12 cellular contexts compared by ENCODE assay signal in the genomic region with DNA sequence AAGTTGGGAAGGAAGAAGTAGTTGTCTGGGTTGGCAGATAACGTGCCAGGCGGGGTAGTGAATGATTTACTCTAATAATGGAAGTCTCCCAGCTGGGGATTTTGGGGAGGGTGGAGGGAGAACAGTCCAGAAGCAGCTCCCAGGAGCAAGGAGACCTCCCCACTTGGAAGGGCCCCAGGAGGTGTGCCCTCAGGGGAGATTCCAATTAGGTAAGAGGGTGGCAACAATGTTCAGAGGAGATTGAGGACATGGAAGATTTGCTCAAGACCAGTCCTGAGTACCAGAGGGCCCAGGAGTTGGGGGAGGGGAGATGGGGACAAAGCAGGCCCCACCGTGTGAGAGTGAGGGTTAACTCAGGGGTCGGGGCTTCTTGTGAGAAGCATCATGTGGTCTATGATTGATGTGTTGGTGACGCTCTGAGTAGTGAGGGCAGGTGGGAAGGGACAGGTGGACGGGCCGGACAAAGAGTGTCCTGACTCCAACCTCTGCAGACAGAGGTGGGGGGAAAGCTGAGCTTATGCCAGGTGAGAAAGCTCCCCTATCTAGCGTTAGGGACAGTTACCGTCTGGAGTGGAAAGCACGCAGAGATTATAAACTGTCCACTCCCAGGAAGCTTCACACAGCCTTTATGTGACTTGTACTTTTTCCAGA. TPM values are rescaled to one million over a fixed set of nuclear protein-coding genes. Genes with fewer than 3 reads are reported as not detected.
DNase-seq lines count a peak whose midpoint lies in the region; ATAC-seq and TF ChIP-seq lines count a peak whose summit lies in the region.
"Had no signal": no experiment of that assay in that cellular context is flagged by ENCODE, and none has a peak within 500 bp of the region (broad histone marks: within the 10 kb centered on the region; RNA-seq: fewer than 3 reads in every experiment).

No MANE protein-coding gene starts in this region.

- no peak overlapping the region for H3K4me3 ChIP-seq in BLaER1
- H3K4me3 ChIP-seq in endocrine pancreas (ENCODE audit: control insufficient read depth, insufficient read depth, low read length) = peak overlapping the region; percentile 19
- no peak overlapping the region for H3K4me3 ChIP-seq in uterus

- peaks cover 3% of the 10 kb centered on the region for H3K36me3 Mint-ChIP-seq in nephron (ENCODE audit: low read depth)

- H3K27ac ChIP-seq in BLaER1 = peak overlapping the region; percentile 18; the same call in 1 of the 2 replicates
- H3K27ac ChIP-seq in uterus = no peak overlapping the region

- no peak for TF ChIP-seq POLR2A in uterus (IDR thresholded peaks at IDR 0.05)

- no peaks in the 10 kb centered on the region for H3K9me3 Mint-ChIP-seq in nephron
- H3K9me3 Mint-ChIP-seq: T-helper 1 cell treated with Interleukin-12 subunit alpha and Interleukin-12 subunit beta and Interleukin-4 antibody, amounts not matched to agents 30 μg/mL and 1 μg/mL, for 36 hours had no signal

- TF ChIP-seq CTCF in nephron (IDR thresholded peaks at IDR 0.05; ENCODE audit: unreplicated experiment in 3 of 3) (no peak), uterus (IDR thresholded peaks at IDR 0.05) (no peak), GM20000 (IDR thresholded peaks at IDR 0.05; ENCODE audit: extremely low read depth, missing control alignments) (no peak)

- H3K4me3 Mint-ChIP-seq in nephron = peak overlapping the region; percentile 52 to 89 (median 79)
- H3K4me3 Mint-ChIP-seq: T-helper 1 cell treated with Interleukin-12 subunit alpha and Interleukin-12 subunit beta and Interleukin-4 antibody, amounts not matched to agents 30 μg/mL and 1 μg/mL, for 36 hours had no signal

- H3K9ac ChIP-seq in BLaER1 = 0 out of 2 replicates have a peak overlapping the region, but pooled peaks have one; percentile 1
- no peak overlapping the region for H3K9ac ChIP-seq in endocrine pancreas (ENCODE audit: control insufficient read depth, insufficient read depth, low read length)

- DNase-seq in NCI-H69 (lab: John Stamatoyannopoulos, UW) = peak; percentile 60
- DNase-seq in Kasumi-1 (lab: John Stamatoyannopoulos, UW) = no peak
- no peak for DNase-seq in uterus
- no peak for DNase-seq in GM20000 (ENCODE audit: low spot score)
- DNase-seq: activated T-cell treated with anti-CD3 and anti-CD28 coated beads, Interleukin-2, amount 50 U/mL, for 48 hours; AML-193; occipital lobe had no signal

- H3K36me3 ChIP-seq in BLaER1 (peaks cover 19% of the 10 kb centered on the region), endocrine pancreas (ENCODE audit: control insufficient read depth, insufficient read depth, low read length) (no peaks in the 10 kb centered on the region), uterus (no peaks in the 10 kb centered on the region)

- H3K27me3 Mint-ChIP-seq in nephron (ENCODE audit: low read depth) = peaks cover 7% of the 10 kb centered on the region

- peaks cover 73% of the 10 kb centered on the region for H3K4me1 ChIP-seq in BLaER1
- H3K4me1 ChIP-seq in endocrine pancreas (ENCODE audit: control insufficient read depth, insufficient read depth, low read length) = no peaks in the 10 kb centered on the region
- no peaks in the 10 kb centered on the region for H3K4me1 ChIP-seq in uterus

- peak overlapping the region; percentile 95 for H3K4me2 ChIP-seq in BLaER1

- intact Hi-C loops in uterus (cut with DNase I; ENCODE audit: low total_unique reads) = no loop called here

- H3K27ac Mint-ChIP-seq in nephron = peak overlapping the region; percentile 92 to 98 (median 95)

- H3K4me1 Mint-ChIP-seq in nephron = peaks cover 55% of the 10 kb centered on the region

- H3K27me3 ChIP-seq in BLaER1 = no peaks in the 10 kb centered on the region
- no peaks in the 10 kb centered on the region for H3K27me3 ChIP-seq in endocrine pancreas (ENCODE audit: control insufficient read depth, insufficient read depth, low read length)
- H3K27me3 ChIP-seq in uterus = no peaks in the 10 kb centered on the region

- H3K9me3 ChIP-seq in BLaER1 (no peaks in the 10 kb centered on the region), endocrine pancreas (ENCODE audit: control insufficient read depth, low read length) (no peaks in the 10 kb centered on the region), uterus (no peaks in the 10 kb centered on the region)

- peaks cover 76% of the 10 kb centered on the region for H4K20me1 ChIP-seq in BLaER1

- ATAC-seq in HG03521 (IDR thresholded peaks at IDR 0.05; ENCODE audit: unreplicated experiment) = no peak

RNA-seq across cellular contexts. Expression of gene SPINT2, which starts 3.5 kb away (rescaled TPM):
- total RNA-seq in uterus = 10 to 100 TPM; 11.8 to 72.8 (median 29.4) TPM

RNA-seq across cellular contexts. Expression of gene PPP1R14A, which starts 11.7 kb away (rescaled TPM):
- total RNA-seq in uterus = 100 to 1,000 TPM in 3 of 4 donors, 1 to 10 TPM in 1; 9.3 to 225 (median 172) TPM

RNA-seq across cellular contexts. Expression of gene C19orf33, which starts 36.1 kb away (rescaled TPM):
- total RNA-seq in uterus = 10 to 100 TPM in 1 of 4 donors, 1 to 10 TPM in 2, not detected in 1; 2.9 to 15.3 (median 4.1) TPM
- total RNA-seq: occipital lobe had no signal

RNA-seq across cellular contexts. Expression of gene DPF1, which starts 43.9 kb away (rescaled TPM):
- 1 to 10 TPM in 1 of 4 donors, under 1 TPM in 1, not detected in 2; 0.85 to 4.2 TPM for total RNA-seq in uterus

RNA-seq across cellular contexts. Expression of gene YIF1B, which starts 47.8 kb away (rescaled TPM):
- 10 to 100 TPM in 3 of 4 donors, 1 to 10 TPM in 1; 6.4 to 31.7 (median 21.5) TPM for total RNA-seq in uterus
